1 cellular context compared by ENCODE assay signal in the genomic region with DNA sequence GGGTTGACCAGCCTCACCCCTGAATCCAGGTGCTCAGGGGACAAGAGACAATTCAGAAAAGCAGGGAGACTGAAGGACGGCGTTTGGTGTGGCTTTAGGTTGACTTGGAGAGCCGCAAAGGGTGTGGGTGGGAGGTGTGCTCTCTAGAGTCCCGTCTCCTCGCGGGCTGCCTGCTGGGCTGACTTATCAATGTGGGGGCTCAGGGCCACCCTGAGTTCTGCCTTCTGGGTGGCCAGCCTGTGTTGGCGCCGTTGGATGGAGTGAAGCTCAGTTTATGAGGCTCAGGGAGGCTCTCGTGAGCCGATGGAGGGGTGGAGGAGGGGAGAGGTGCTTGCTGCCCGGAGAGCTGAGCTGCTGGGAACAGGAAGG.
TF ChIP-seq lines count a peak whose summit lies in the region.

No MANE protein-coding gene starts in this region.

TF ChIP-seq in WTC11, 78 proteins besides CTCF, POLR2A, EP300 and RAD21 (continued from another document):
- TF ChIP-seq, protein P1, sequence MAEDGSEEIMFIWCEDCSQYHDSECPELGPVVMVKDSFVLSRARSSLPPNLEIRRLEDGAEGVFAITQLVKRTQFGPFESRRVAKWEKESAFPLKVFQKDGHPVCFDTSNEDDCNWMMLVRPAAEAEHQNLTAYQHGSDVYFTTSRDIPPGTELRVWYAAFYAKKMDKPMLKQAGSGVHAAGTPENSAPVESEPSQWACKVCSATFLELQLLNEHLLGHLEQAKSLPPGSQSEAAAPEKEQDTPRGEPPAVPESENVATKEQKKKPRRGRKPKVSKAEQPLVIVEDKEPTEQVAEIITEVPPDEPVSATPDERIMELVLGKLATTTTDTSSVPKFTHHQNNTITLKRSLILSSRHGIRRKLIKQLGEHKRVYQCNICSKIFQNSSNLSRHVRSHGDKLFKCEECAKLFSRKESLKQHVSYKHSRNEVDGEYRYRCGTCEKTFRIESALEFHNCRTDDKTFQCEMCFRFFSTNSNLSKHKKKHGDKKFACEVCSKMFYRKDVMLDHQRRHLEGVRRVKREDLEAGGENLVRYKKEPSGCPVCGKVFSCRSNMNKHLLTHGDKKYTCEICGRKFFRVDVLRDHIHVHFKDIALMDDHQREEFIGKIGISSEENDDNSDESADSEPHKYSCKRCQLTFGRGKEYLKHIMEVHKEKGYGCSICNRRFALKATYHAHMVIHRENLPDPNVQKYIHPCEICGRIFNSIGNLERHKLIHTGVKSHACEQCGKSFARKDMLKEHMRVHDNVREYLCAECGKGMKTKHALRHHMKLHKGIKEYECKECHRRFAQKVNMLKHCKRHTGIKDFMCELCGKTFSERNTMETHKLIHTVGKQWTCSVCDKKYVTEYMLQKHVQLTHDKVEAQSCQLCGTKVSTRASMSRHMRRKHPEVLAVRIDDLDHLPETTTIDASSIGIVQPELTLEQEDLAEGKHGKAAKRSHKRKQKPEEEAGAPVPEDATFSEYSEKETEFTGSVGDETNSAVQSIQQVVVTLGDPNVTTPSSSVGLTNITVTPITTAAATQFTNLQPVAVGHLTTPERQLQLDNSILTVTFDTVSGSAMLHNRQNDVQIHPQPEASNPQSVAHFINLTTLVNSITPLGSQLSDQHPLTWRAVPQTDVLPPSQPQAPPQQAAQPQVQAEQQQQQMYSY (CRISPR knock-in tag; IDR thresholded peaks at IDR 0.05): no peak
- TF ChIP-seq NR1H2 (CRISPR knock-in tag; IDR thresholded peaks at IDR 0.05) (no peak), ZBTB21 (CRISPR knock-in tag; IDR thresholded peaks at IDR 0.05; ENCODE audit: borderline replicate concordance) (no peak), ZNF416 (CRISPR knock-in tag; IDR thresholded peaks at IDR 0.05) (no peak), NFYB (CRISPR knock-in tag; conservative IDR thresholded peaks at IDR 0.05; ENCODE audit: low read depth) (no peak), FOXJ3 (CRISPR knock-in tag; IDR thresholded peaks at IDR 0.05; ENCODE audit: borderline replicate concordance) (no peak), KAT7 (CRISPR knock-in tag; IDR thresholded peaks at IDR 0.05; ENCODE audit: borderline replicate concordance) (no peak), FOXP1 (CRISPR knock-in tag; IDR thresholded peaks at IDR 0.05; ENCODE audit: borderline replicate concordance) (no peak)
- TF ChIP-seq, protein P2, sequence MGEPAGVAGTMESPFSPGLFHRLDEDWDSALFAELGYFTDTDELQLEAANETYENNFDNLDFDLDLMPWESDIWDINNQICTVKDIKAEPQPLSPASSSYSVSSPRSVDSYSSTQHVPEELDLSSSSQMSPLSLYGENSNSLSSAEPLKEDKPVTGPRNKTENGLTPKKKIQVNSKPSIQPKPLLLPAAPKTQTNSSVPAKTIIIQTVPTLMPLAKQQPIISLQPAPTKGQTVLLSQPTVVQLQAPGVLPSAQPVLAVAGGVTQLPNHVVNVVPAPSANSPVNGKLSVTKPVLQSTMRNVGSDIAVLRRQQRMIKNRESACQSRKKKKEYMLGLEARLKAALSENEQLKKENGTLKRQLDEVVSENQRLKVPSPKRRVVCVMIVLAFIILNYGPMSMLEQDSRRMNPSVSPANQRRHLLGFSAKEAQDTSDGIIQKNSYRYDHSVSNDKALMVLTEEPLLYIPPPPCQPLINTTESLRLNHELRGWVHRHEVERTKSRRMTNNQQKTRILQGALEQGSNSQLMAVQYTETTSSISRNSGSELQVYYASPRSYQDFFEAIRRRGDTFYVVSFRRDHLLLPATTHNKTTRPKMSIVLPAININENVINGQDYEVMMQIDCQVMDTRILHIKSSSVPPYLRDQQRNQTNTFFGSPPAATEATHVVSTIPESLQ (CRISPR knock-in tag; IDR thresholded peaks at IDR 0.05): no peak
- TF ChIP-seq, protein P3, sequence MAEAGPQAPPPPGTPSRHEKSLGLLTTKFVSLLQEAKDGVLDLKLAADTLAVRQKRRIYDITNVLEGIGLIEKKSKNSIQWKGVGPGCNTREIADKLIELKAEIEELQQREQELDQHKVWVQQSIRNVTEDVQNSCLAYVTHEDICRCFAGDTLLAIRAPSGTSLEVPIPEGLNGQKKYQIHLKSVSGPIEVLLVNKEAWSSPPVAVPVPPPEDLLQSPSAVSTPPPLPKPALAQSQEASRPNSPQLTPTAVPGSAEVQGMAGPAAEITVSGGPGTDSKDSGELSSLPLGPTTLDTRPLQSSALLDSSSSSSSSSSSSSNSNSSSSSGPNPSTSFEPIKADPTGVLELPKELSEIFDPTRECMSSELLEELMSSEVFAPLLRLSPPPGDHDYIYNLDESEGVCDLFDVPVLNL (CRISPR knock-in tag; IDR thresholded peaks at IDR 0.05; ENCODE audit: borderline replicate concordance, low read depth): no peak
- TF ChIP-seq, protein P4, sequence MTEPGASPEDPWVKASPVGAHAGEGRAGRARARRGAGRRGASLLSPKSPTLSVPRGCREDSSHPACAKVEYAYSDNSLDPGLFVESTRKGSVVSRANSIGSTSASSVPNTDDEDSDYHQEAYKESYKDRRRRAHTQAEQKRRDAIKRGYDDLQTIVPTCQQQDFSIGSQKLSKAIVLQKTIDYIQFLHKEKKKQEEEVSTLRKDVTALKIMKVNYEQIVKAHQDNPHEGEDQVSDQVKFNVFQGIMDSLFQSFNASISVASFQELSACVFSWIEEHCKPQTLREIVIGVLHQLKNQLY (CRISPR knock-in tag; IDR thresholded peaks at IDR 0.05): no peak
